ENCODE assay signal across 1 cellular context in the genomic region with DNA sequence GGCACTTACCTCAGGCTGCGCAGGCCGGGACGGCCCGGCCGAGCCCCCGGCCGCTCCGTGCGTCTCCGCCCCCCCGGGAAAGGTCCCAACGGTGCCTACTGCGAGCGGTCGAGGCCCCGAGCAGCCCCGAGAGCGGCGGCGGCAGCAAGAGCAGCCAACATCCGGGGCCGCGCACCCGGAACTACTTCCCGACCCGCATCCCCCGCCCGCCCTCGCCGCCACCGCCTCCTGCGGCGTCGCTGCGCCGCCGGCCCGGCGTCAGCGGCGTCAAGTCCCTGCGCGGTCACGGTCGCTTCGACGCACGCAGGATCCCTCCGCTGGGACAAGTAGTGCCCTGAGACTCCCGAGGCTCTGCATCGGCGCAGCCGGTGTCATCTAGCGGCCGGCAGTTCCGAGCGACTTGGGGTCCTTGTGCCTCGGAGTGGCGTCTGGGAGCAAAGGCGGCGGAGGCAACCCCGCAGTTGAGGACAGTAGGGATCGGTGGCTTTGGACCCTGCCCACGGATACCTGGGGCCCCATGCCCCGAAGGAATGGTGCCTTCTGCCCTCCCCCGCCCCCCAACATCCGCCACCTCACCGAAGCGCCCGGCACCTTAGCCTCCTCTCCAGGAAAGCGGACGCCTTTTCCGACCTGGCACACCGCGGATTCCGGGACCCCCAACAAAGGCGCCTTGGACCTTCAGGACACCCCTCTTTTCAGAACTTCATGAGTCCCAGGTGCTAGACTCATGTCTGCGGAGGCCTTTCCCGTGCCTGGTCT.
A peak's percentile ranks its signal among the peaks of the same experiment; 100 is the strongest.
TF ChIP-seq lines count a peak whose summit lies in the region.

Gene FOXJ3, minus strand, starts transcription at position 186 of the 759 bp plus-strand sequence. CDS start 24,142 bp downstream, outside the sequence.

TF ChIP-seq in HEK293, 187 proteins besides CTCF, POLR2A, EP300 and RAD21 (continued from another document and continues in another):
- TF ChIP-seq ZNF555 (tag by site-specific recombination; conservative IDR thresholded peaks at IDR 0.05): no peak
- TF ChIP-seq ZSCAN18 (tag by site-specific recombination; IDR thresholded peaks at IDR 0.05): peak; percentile 85; the same call in 1 of the 2 replicates
- peak; percentile 95; the same call in 1 of the 2 replicates for TF ChIP-seq ZNF148 (tag by site-specific recombination; IDR thresholded peaks at IDR 0.05; ENCODE audit: borderline replicate concordance)
- peak; percentile 79 for TF ChIP-seq ZBTB21 (tag by site-specific recombination; IDR thresholded peaks at IDR 0.05)
- no peak for TF ChIP-seq ZNF292 (tag by site-specific recombination; IDR thresholded peaks at IDR 0.05; ENCODE audit: borderline replicate concordance, low read depth)
- peak; percentile 89 for TF ChIP-seq YY1 (tag by site-specific recombination; IDR thresholded peaks at IDR 0.05)
- peak; percentile 93 for TF ChIP-seq TSHZ1 (tag by site-specific recombination; IDR thresholded peaks at IDR 0.05; ENCODE audit: borderline replicate concordance)
- TF ChIP-seq, protein P1, sequence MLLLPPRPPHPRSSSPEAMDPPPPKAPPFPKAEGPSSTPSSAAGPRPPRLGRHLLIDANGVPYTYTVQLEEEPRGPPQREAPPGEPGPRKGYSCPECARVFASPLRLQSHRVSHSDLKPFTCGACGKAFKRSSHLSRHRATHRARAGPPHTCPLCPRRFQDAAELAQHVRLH (tag by site-specific recombination; IDR thresholded peaks at IDR 0.05): peak; percentile 86
- TF ChIP-seq ZNF16 (tag by site-specific recombination; IDR thresholded peaks at IDR 0.05; ENCODE audit: low read depth): no peak
- 0 out of 2 replicates have a peak, but pooled peaks have one; percentile 3 for TF ChIP-seq ZNF768 (tag by site-specific recombination; IDR thresholded peaks at IDR 0.05)
- TF ChIP-seq HOXC10 (CRISPR knock-in tag; IDR thresholded peaks at IDR 0.05): 0 out of 2 replicates have a peak, but pooled peaks have one; percentile 22
- TF ChIP-seq PRDM1 (tag by site-specific recombination; IDR thresholded peaks at IDR 0.05): no peak; the same call in 1 of the 2 replicates
- TF ChIP-seq ZNF274 (IDR thresholded peaks at IDR 0.05; ENCODE audit: low read length): no peak
- TF ChIP-seq ZNF274 (tag by site-specific recombination; IDR thresholded peaks at IDR 0.05; ENCODE audit: borderline replicate concordance): no peak
- TF ChIP-seq ZNF544 (tag by site-specific recombination; IDR thresholded peaks at IDR 0.05): no peak
- peak; percentile 78 for TF ChIP-seq ZBTB11 (tag by site-specific recombination; conservative IDR thresholded peaks at IDR 0.05; ENCODE audit: low read depth)
- TF ChIP-seq SCRT2 (tag by site-specific recombination; IDR thresholded peaks at IDR 0.05): peak; percentile 58
- no peak for TF ChIP-seq ZNF37A (tag by site-specific recombination; IDR thresholded peaks at IDR 0.05)
- TF ChIP-seq ZNF558 (tag by site-specific recombination; IDR thresholded peaks at IDR 0.05): 0 out of 2 replicates have a peak, but pooled peaks have one; percentile 37
- no peak for TF ChIP-seq ZNF530 (tag by site-specific recombination; IDR thresholded peaks at IDR 0.05; ENCODE audit: low read depth)
- peak; percentile 87 for TF ChIP-seq SP3 (tag by site-specific recombination; IDR thresholded peaks at IDR 0.05)
- no peak for TF ChIP-seq ZNF133 (tag by site-specific recombination; IDR thresholded peaks at IDR 0.05)
- TF ChIP-seq ZNF391 (tag by site-specific recombination; IDR thresholded peaks at IDR 0.05; ENCODE audit: borderline replicate concordance, low read depth): peak; percentile 95; the same call in 1 of the 2 replicates
- no peak for TF ChIP-seq ZNF114 (tag by site-specific recombination; IDR thresholded peaks at IDR 0.05)
- 0 out of 2 replicates have a peak, but pooled peaks have one; percentile 19 for TF ChIP-seq ZBTB1 (tag by site-specific recombination; IDR thresholded peaks at IDR 0.05)
- no peak for TF ChIP-seq ZNF707 (tag by site-specific recombination; IDR thresholded peaks at IDR 0.05)
- TF ChIP-seq ZNF24 (tag by site-specific recombination; IDR thresholded peaks at IDR 0.05): peak; percentile 90
- peak; percentile 96 for TF ChIP-seq ZBTB26 (tag by site-specific recombination; optimal IDR thresholded peaks at IDR 0.05)
- TF ChIP-seq, protein P2, sequence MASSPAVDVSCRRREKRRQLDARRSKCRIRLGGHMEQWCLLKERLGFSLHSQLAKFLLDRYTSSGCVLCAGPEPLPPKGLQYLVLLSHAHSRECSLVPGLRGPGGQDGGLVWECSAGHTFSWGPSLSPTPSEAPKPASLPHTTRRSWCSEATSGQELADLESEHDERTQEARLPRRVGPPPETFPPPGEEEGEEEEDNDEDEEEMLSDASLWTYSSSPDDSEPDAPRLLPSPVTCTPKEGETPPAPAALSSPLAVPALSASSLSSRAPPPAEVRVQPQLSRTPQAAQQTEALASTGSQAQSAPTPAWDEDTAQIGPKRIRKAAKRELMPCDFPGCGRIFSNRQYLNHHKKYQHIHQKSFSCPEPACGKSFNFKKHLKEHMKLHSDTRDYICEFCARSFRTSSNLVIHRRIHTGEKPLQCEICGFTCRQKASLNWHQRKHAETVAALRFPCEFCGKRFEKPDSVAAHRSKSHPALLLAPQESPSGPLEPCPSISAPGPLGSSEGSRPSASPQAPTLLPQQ (tag by site-specific recombination; IDR thresholded peaks at IDR 0.05): peak; percentile 96
- TF ChIP-seq SP7 (tag by site-specific recombination; IDR thresholded peaks at IDR 0.05): peak; percentile 95
- TF ChIP-seq ZNF48 (tag by site-specific recombination; IDR thresholded peaks at IDR 0.05): no peak
- peak; percentile 8; the same call in 1 of the 2 replicates for TF ChIP-seq ZNF341 (tag by site-specific recombination; IDR thresholded peaks at IDR 0.05; ENCODE audit: low read depth)
- TF ChIP-seq, protein P3, sequence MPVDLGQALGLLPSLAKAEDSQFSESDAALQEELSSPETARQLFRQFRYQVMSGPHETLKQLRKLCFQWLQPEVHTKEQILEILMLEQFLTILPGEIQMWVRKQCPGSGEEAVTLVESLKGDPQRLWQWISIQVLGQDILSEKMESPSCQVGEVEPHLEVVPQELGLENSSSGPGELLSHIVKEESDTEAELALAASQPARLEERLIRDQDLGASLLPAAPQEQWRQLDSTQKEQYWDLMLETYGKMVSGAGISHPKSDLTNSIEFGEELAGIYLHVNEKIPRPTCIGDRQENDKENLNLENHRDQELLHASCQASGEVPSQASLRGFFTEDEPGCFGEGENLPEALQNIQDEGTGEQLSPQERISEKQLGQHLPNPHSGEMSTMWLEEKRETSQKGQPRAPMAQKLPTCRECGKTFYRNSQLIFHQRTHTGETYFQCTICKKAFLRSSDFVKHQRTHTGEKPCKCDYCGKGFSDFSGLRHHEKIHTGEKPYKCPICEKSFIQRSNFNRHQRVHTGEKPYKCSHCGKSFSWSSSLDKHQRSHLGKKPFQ (tag by site-specific recombination; IDR thresholded peaks at IDR 0.05): no peak
- TF ChIP-seq ZNF175 (tag by site-specific recombination; IDR thresholded peaks at IDR 0.05): no peak
- peak; percentile 5; the same call in 1 of the 2 replicates for TF ChIP-seq ZNF561 (tag by site-specific recombination; IDR thresholded peaks at IDR 0.05; ENCODE audit: borderline replicate concordance)
- no peak for TF ChIP-seq ZNF112 (tag by site-specific recombination; IDR thresholded peaks at IDR 0.05)
- TF ChIP-seq ZNF76 (tag by site-specific recombination; IDR thresholded peaks at IDR 0.05; ENCODE audit: borderline replicate concordance, low read depth): peak; percentile 91
- peak; percentile 72 for TF ChIP-seq FEZF1 (tag by site-specific recombination; IDR thresholded peaks at IDR 0.05)
- TF ChIP-seq ZFP3 (tag by site-specific recombination; IDR thresholded peaks at IDR 0.05; ENCODE audit: low read depth): no peak
- peak; percentile 92 for TF ChIP-seq ZBTB7A (tag by site-specific recombination; IDR thresholded peaks at IDR 0.05; ENCODE audit: low read depth)
- peak; percentile 74 for TF ChIP-seq ZNF423 (tag by site-specific recombination; IDR thresholded peaks at IDR 0.05)
- no peak for TF ChIP-seq ZNF473 (tag by site-specific recombination; IDR thresholded peaks at IDR 0.05)
- TF ChIP-seq TRIM28 (IDR thresholded peaks at IDR 0.05; ENCODE audit: borderline replicate concordance, low read length): no peak
- TF ChIP-seq ZNF548 (tag by site-specific recombination; IDR thresholded peaks at IDR 0.05): no peak
- peak; percentile 77; the same call in 1 of the 2 replicates for TF ChIP-seq ZNF10 (tag by site-specific recombination; IDR thresholded peaks at IDR 0.05)
- no peak for TF ChIP-seq SETDB1 (IDR thresholded peaks at IDR 0.05; ENCODE audit: insufficient read length, low read length)
- TF ChIP-seq ZNF654 (tag by site-specific recombination; IDR thresholded peaks at IDR 0.05; ENCODE audit: low read depth): no peak
- no peak for TF ChIP-seq ZNF426 (tag by site-specific recombination; IDR thresholded peaks at IDR 0.05)
